Comparison of ENCODE assay signal across 3 cellular contexts in genomic region chr3:77309460-77309859, GRCh38.
"Had no signal": no experiment of that assay in that cellular context is flagged by ENCODE, and none has a peak within 500 bp of the region (broad histone marks: within the 10 kb centered on the region; RNA-seq: fewer than 3 reads in every experiment).

No MANE protein-coding gene starts in this region.

- DNase-seq: GDM1, GF-D8 had no signal

- ATAC-seq: GM12878 had no signal

- H3K4me3 ChIP-seq: GM12878 had no signal
